Comparison of ENCODE assay signal across 20 cellular contexts in the genomic region with DNA sequence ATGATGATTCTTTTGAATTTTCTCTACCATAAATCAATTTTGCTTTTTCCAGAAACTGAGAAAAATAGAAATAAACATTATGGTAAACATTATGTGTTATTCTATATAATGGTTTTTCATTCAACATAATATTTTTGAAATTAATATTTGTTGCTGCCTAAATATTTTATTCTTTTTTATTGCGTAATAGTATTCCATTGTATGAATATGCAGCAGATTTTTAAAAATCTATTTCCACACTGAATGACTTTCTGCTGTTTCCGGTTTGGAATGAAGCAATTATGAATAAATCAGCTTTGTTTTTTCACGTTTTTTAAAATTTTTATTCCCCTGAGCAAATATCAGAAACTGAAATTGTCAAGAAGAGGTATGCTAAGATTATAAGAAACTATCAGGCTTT.
"Had no signal": no experiment of that assay in that cellular context is flagged by ENCODE, and none has a peak within 500 bp of the region (broad histone marks: within the 10 kb centered on the region; RNA-seq: fewer than 3 reads in every experiment).

No MANE protein-coding gene starts in this region.

- H3K9ac ChIP-seq: SK-N-SH had no signal

- H3K9me3 ChIP-seq: SK-N-SH had no signal

- DNase-seq: KBM-7, MV-4-11, NCI-H1048, NCI-H1105, NCI-H1417, NCI-H1436 treated with DMSO at 0.1 percent for 48 hours, NCI-H1694, NCI-H1930, NCI-H2081, NCI-H2107, NCI-H2227 treated with DMSO at 0.1 percent for 48 hours, NCI-H524, NCI-H69, NCI-H774, SHP77, SK-N-SH, SW 1271, T-cell had no signal

- H3K27ac ChIP-seq: RWPE1 had no signal

- H3K4me2 ChIP-seq: SK-N-SH had no signal

- ATAC-seq: Panc1, T-cell had no signal
